Comparison of ENCODE assay signal across 9 cellular contexts in genomic region chr7:901388-902154, GRCh38. TPM values are rescaled to one million over a fixed set of nuclear protein-coding genes. Genes with fewer than 3 reads are reported as not detected.
A peak's percentile ranks its signal among the peaks of the same experiment; 100 is the strongest.
DNase-seq lines count a peak whose midpoint lies in the region; ATAC-seq and TF ChIP-seq lines count a peak whose summit lies in the region.
"Had no signal": no experiment of that assay in that cellular context is flagged by ENCODE, and none has a peak within 500 bp of the region (broad histone marks: within the 10 kb centered on the region; RNA-seq: fewer than 3 reads in every experiment).

No MANE protein-coding gene starts in this region.

- H3K27me3 ChIP-seq in BLaER1 treated with 17β-estradiol and CSF1 and Interleukin-3, amounts not matched to agents 10 nM and 100 nM, result peaks cover 4 to 22% (median 15%) of the 10 kb centered on the region in 11 experiments; a peak in 21 of 22 replicates
- peaks cover 11% of the 10 kb centered on the region for H3K27me3 ChIP-seq in cardiac muscle cell
- no peaks in the 10 kb centered on the region for H3K27me3 ChIP-seq in ascending aorta

- peaks cover 29 to 88% (median 75%) of the 10 kb centered on the region in 11 experiments; a peak in 21 of 22 replicates for H4K20me1 ChIP-seq in BLaER1 treated with 17β-estradiol and CSF1 and Interleukin-3, amounts not matched to agents 10 nM and 100 nM

- peaks cover 9% of the 10 kb centered on the region for H3K36me3 Mint-ChIP-seq in activated T-helper 17 cell treated with anti-CD3 and anti-CD28 coated beads, Interleukin-2, amount 50 U/mL, for 72 hours (ENCODE audit: low read depth)

- intact Hi-C loops in ascending aorta (cut with DNase I), result no loop called here

- no peaks in the 10 kb centered on the region for H3K4me1 Mint-ChIP-seq in activated T-helper 17 cell treated with anti-CD3 and anti-CD28 coated beads, Interleukin-2, amount 50 U/mL, for 72 hours
- H3K4me1 Mint-ChIP-seq: naive thymus-derived CD8-positive, alpha-beta T cell had no signal

- peaks cover 47 to 74% (median 67%) of the 10 kb centered on the region in 11 experiments for H3K36me3 ChIP-seq in BLaER1 treated with 17β-estradiol and CSF1 and Interleukin-3, amounts not matched to agents 10 nM and 100 nM
- H3K36me3 ChIP-seq in cardiac muscle cell, result peaks cover 1% of the 10 kb centered on the region
- H3K36me3 ChIP-seq in ascending aorta, result peaks cover 11 to 21% of the 10 kb centered on the region in 2 donors

- DNase-seq in H4 (ENCODE audit: low spot score) (peak; percentile 95), NCI-H774 (lab: John Stamatoyannopoulos, UW) (peak; percentile 84), cardiac muscle cell (ENCODE audit: low read depth in 1 of 2, low spot score in 1 of 2) (peak; percentile 86 to 90), putamen (ENCODE audit: low spot score) (peak; percentile 83), ascending aorta (ENCODE audit: low spot score in 2 of 2) (no peak)

- H3K4me2 ChIP-seq in BLaER1 treated with 17β-estradiol and CSF1 and Interleukin-3, amounts not matched to agents 10 nM and 100 nM, result peak overlapping the region; percentile 43 to 72 (median 56); a peak in 19 of 22 replicates

- H3K27ac ChIP-seq in BLaER1 treated with 17β-estradiol and CSF1 and Interleukin-3, amounts not matched to agents 10 nM and 100 nM, result peak overlapping the region in 4 of 11 experiments; percentile 3 to 41 (median 30); a peak in 2 of 22 replicates
- H3K27ac ChIP-seq in cardiac muscle cell, result no peak overlapping the region
- H3K27ac ChIP-seq in ascending aorta, result no peak overlapping the region

- peak overlapping the region in 2 of 11 experiments; percentile 22 to 51; a peak in 2 of 22 replicates for H3K9ac ChIP-seq in BLaER1 treated with 17β-estradiol and CSF1 and Interleukin-3, amounts not matched to agents 10 nM and 100 nM

- no peak overlapping the region for H3K4me3 Mint-ChIP-seq in activated T-helper 17 cell treated with anti-CD3 and anti-CD28 coated beads, Interleukin-2, amount 50 U/mL, for 72 hours

- no peaks in the 10 kb centered on the region for H3K27me3 Mint-ChIP-seq in activated T-helper 17 cell treated with anti-CD3 and anti-CD28 coated beads, Interleukin-2, amount 50 U/mL, for 72 hours
- H3K27me3 Mint-ChIP-seq: naive thymus-derived CD8-positive, alpha-beta T cell had no signal

- TF ChIP-seq CTCF in cardiac muscle cell (IDR thresholded peaks at IDR 0.05; ENCODE audit: low read depth, low read length) (no peak), ascending aorta (IDR thresholded peaks at IDR 0.05) (no peak)

- ATAC-seq in activated T-helper 17 cell treated with anti-CD3 and anti-CD28 coated beads, Interleukin-2, amount 50 U/mL, for 72 hours (replicated peaks), result peak; percentile 56
- ATAC-seq in HG03565 (IDR thresholded peaks at IDR 0.05; ENCODE audit: unreplicated experiment), result no peak

- peaks cover 14 to 54% (median 31%) of the 10 kb centered on the region in 10 experiments for H3K4me1 ChIP-seq in BLaER1 treated with 17β-estradiol and CSF1 and Interleukin-3, amounts not matched to agents 10 nM and 100 nM
- H3K4me1 ChIP-seq in cardiac muscle cell (ENCODE audit: low read depth) (no peaks in the 10 kb centered on the region), ascending aorta (no peaks in the 10 kb centered on the region)

- no peaks in the 10 kb centered on the region for H3K9me3 ChIP-seq in BLaER1 treated with 17β-estradiol and CSF1 and Interleukin-3, amounts not matched to agents 10 nM and 100 nM (replicated peaks in 1 of 11)
- no peaks in the 10 kb centered on the region for H3K9me3 ChIP-seq in cardiac muscle cell (ENCODE audit: low read depth)
- no peaks in the 10 kb centered on the region for H3K9me3 ChIP-seq in ascending aorta

- no peaks in the 10 kb centered on the region for H3K9me3 Mint-ChIP-seq in activated T-helper 17 cell treated with anti-CD3 and anti-CD28 coated beads, Interleukin-2, amount 50 U/mL, for 72 hours
- H3K9me3 Mint-ChIP-seq: naive thymus-derived CD8-positive, alpha-beta T cell had no signal

- no peak overlapping the region for H3K4me3 ChIP-seq in BLaER1 treated with 17β-estradiol and CSF1 and Interleukin-3, amounts not matched to agents 10 nM and 100 nM
- H3K4me3 ChIP-seq in cardiac muscle cell (no peak overlapping the region), ascending aorta (no peak overlapping the region)

- no peak overlapping the region for H3K27ac Mint-ChIP-seq in activated T-helper 17 cell treated with anti-CD3 and anti-CD28 coated beads, Interleukin-2, amount 50 U/mL, for 72 hours

RNA-seq across cellular contexts. Expression of gene GET4, which starts 25.2 kb away (rescaled TPM):
- 42.0 and 50.6 TPM in 2 replicates for total RNA-seq in H4 (2014; rRNA removed; shearing (Covaris generic))
- 10 to 100 TPM; 17.1 to 43.0 TPM for total RNA-seq in activated T-helper 17 cell treated with anti-CD3 and anti-CD28 coated beads, Interleukin-2, amount 50 U/mL, for 72 hours
- total RNA-seq in cardiac muscle cell, result 45.3 and 55.0 TPM in 2 replicates
- 75.4 and 82.6 TPM in 2 replicates for polyA plus RNA-seq in cardiac muscle cell
- 4.2 TPM for total RNA-seq in ascending aorta

RNA-seq across cellular contexts. Expression of gene ADAP1, which starts 52.9 kb away (rescaled TPM):
- 0.82 and 1.4 TPM in 2 replicates for total RNA-seq in H4 (2014; rRNA removed; shearing (Covaris generic))
- total RNA-seq in activated T-helper 17 cell treated with anti-CD3 and anti-CD28 coated beads, Interleukin-2, amount 50 U/mL, for 72 hours, result 10 to 100 TPM in 1 of 2 donors, 1 to 10 TPM in 1; 2.3 to 23.7 TPM
- 12.0 and 12.8 TPM in 2 replicates for total RNA-seq in cardiac muscle cell
- polyA plus RNA-seq in cardiac muscle cell, result 9.6 and 14.4 TPM in 2 replicates
- total RNA-seq in ascending aorta, result 44.5 TPM

Comparison
In these comparisons a context has a peak if more than half of its experiments do, and no peak if none do; other contexts are left out.
1. DNase-seq: peak in H4 (single experiment), NCI-H774 (single experiment), cardiac muscle cell (2 of 2) and putamen (single experiment); none in ascending aorta (0 of 2).